In the genomic region with DNA sequence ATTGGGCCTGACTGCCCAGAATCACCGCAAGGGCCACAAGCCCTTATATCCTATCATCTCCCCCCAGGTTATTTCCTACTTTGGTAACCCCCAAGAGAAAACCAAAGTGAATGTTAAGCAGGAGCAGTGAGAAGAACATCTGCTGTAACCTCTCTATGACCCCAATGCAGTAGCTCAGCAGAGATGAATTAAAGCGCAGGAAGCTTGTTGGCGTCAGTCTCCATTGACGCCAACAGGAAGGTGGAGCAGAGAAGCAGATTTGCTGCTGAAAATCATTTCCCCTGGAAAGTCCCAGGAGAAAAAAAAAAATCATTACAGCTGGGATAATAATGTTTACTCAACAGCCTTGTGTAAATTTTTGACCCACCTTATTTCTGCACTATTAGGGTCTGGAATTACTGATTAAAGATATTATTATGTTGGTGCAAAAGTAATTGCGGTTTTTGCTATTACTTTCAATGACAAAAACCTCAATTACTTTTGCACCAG, we compare ENCODE assay signal across 8 cellular contexts. TPM values are rescaled to one million over a fixed set of nuclear protein-coding genes. Genes with fewer than 3 reads are reported as not detected.
DNase-seq lines count a peak whose midpoint lies in the region; ATAC-seq, FAIRE-seq and TF ChIP-seq lines count a peak whose summit lies in the region.

No MANE protein-coding gene starts in this region.

- H3K9me3 Mint-ChIP-seq in effector memory CD8-positive, alpha-beta T cell, result peaks cover 4 to 9% of the 10 kb centered on the region in 2 donors
- H3K9me3 Mint-ChIP-seq in glutamatergic neuron (ENCODE audit: unreplicated experiment), result peaks cover 11% of the 10 kb centered on the region
- H3K9me3 Mint-ChIP-seq in endodermal cell, result peaks cover 15% of the 10 kb centered on the region

- TF ChIP-seq POLR2A in uterus (IDR thresholded peaks at IDR 0.05), result no peak

- FAIRE-seq in GM19239 (lab: Jason Lieb, UNC), result peak; percentile 57

- peaks cover 0 to 24% (median 8%) of the 10 kb centered on the region in 10 experiments; a peak in 15 of 20 replicates for H3K4me1 ChIP-seq in BLaER1 treated with 17β-estradiol and CSF1 and Interleukin-3, amounts not matched to agents 10 nM and 100 nM
- H3K4me1 ChIP-seq in uterus (no peaks in the 10 kb centered on the region), endodermal cell (ENCODE audit: control insufficient read depth, insufficient read depth, low read length) (peaks cover 8% of the 10 kb centered on the region)

- DNase-seq in GM19239 (ENCODE audit: insufficient read length, low spot score) (no peak), uterus (peak; percentile 24 to 26), glutamatergic neuron (no peak), endodermal cell (no peak), ecto neural progenitor cell (ENCODE audit: low spot score) (no peak)
- DNase-seq in effector memory CD8-positive, alpha-beta T cell, result no peak

- no peak overlapping the region for H3K27ac Mint-ChIP-seq in effector memory CD8-positive, alpha-beta T cell
- H3K27ac Mint-ChIP-seq in glutamatergic neuron (ENCODE audit: unreplicated experiment) (no peak overlapping the region), endodermal cell (no peak overlapping the region)

- peaks cover 12 to 24% of the 10 kb centered on the region in 2 donors for H3K27me3 Mint-ChIP-seq in effector memory CD8-positive, alpha-beta T cell
- no peaks in the 10 kb centered on the region for H3K27me3 Mint-ChIP-seq in glutamatergic neuron (ENCODE audit: unreplicated experiment)
- no peaks in the 10 kb centered on the region for H3K27me3 Mint-ChIP-seq in endodermal cell (ENCODE audit: insufficient read depth)

- intact Hi-C loops in uterus (cut with DNase I; ENCODE audit: low total_unique reads), result loop anchor here (5.0 kb wide), 1 partner anchor 102 kb away; no protein-coding TSS in a partner anchor

- TF ChIP-seq CTCF in uterus (IDR thresholded peaks at IDR 0.05) (peak in 1 of 4 experiments; percentile 3), glutamatergic neuron (IDR thresholded peaks at IDR 0.05; ENCODE audit: partially characterized antibody, unreplicated experiment) (no peak), endodermal cell (conservative IDR thresholded peaks at IDR 0.05) (no peak)

- H3K36me3 ChIP-seq in BLaER1 treated with 17β-estradiol and CSF1 and Interleukin-3, amounts not matched to agents 10 nM and 100 nM, result no peaks in the 10 kb centered on the region
- H3K36me3 ChIP-seq in uterus, result no peaks in the 10 kb centered on the region
- H3K36me3 ChIP-seq in endodermal cell (ENCODE audit: control insufficient read depth, insufficient read depth, low read length), result no peaks in the 10 kb centered on the region

- H4K20me1 ChIP-seq in BLaER1 treated with 17β-estradiol and CSF1 and Interleukin-3, amounts not matched to agents 10 nM and 100 nM, result no peaks in the 10 kb centered on the region

- peaks cover 16 to 20% (median 19%) of the 10 kb centered on the region in 11 experiments for H3K9me3 ChIP-seq in BLaER1 treated with 17β-estradiol and CSF1 and Interleukin-3, amounts not matched to agents 10 nM and 100 nM (replicated peaks in 1 of 11)
- H3K9me3 ChIP-seq in uterus (peaks cover 0 to 7% of the 10 kb centered on the region in 2 donors), endodermal cell (ENCODE audit: control insufficient read depth, low read length) (peaks cover 15% of the 10 kb centered on the region)

- H3K4me3 ChIP-seq in BLaER1 treated with 17β-estradiol and CSF1 and Interleukin-3, amounts not matched to agents 10 nM and 100 nM, result no peak overlapping the region
- no peak overlapping the region for H3K4me3 ChIP-seq in uterus
- H3K4me3 ChIP-seq in endodermal cell (ENCODE audit: low read length), result no peak overlapping the region

- H3K4me1 Mint-ChIP-seq in effector memory CD8-positive, alpha-beta T cell (ENCODE audit: low read depth in 2 of 2), result no peaks in the 10 kb centered on the region
- H3K4me1 Mint-ChIP-seq in glutamatergic neuron (ENCODE audit: low read depth, unreplicated experiment), result peaks cover 6% of the 10 kb centered on the region
- peaks cover 2% of the 10 kb centered on the region for H3K4me1 Mint-ChIP-seq in endodermal cell

- H3K4me2 ChIP-seq in BLaER1 treated with 17β-estradiol and CSF1 and Interleukin-3, amounts not matched to agents 10 nM and 100 nM, result peak overlapping the region in 8 of 11 experiments; percentile 1 to 54 (median 18); a peak in 10 of 22 replicates

- H3K9ac ChIP-seq in BLaER1 treated with 17β-estradiol and CSF1 and Interleukin-3, amounts not matched to agents 10 nM and 100 nM, result no peak overlapping the region
- H3K9ac ChIP-seq in endodermal cell (ENCODE audit: extremely low read depth, low read length, poor library complexity, severe bottlenecking), result no peak overlapping the region

- peak; percentile 58 for ATAC-seq in HG03558 (IDR thresholded peaks at IDR 0.05; ENCODE audit: extremely low read depth, unreplicated experiment)
- ATAC-seq in effector memory CD8-positive, alpha-beta T cell (replicated peaks), result peak; percentile 61

- no peaks in the 10 kb centered on the region for H3K36me3 Mint-ChIP-seq in effector memory CD8-positive, alpha-beta T cell (ENCODE audit: insufficient read depth)
- peaks cover 12% of the 10 kb centered on the region for H3K36me3 Mint-ChIP-seq in glutamatergic neuron (ENCODE audit: unreplicated experiment)
- H3K36me3 Mint-ChIP-seq in endodermal cell (ENCODE audit: low read depth), result no peaks in the 10 kb centered on the region

- 90 to 100% methylated on average over 4 to 5 of the region's 5 CpGs for WGBS in endodermal cell (ENCODE audit: insufficient coverage in 1 of 2, insufficient read length in 1 of 2), 2 experiments

- H3K27ac ChIP-seq in BLaER1 treated with 17β-estradiol and CSF1 and Interleukin-3, amounts not matched to agents 10 nM and 100 nM, result no peak overlapping the region
- H3K27ac ChIP-seq in uterus, result no peak overlapping the region
- no peak overlapping the region for H3K27ac ChIP-seq in endodermal cell (ENCODE audit: low read depth, low read length)

- H3K4me3 Mint-ChIP-seq in effector memory CD8-positive, alpha-beta T cell, result no peak overlapping the region
- H3K4me3 Mint-ChIP-seq in glutamatergic neuron (ENCODE audit: unreplicated experiment), result no peak overlapping the region
- H3K4me3 Mint-ChIP-seq in endodermal cell, result no peak overlapping the region

- H3K27me3 ChIP-seq in BLaER1 treated with 17β-estradiol and CSF1 and Interleukin-3, amounts not matched to agents 10 nM and 100 nM, result no peaks in the 10 kb centered on the region
- no peaks in the 10 kb centered on the region for H3K27me3 ChIP-seq in uterus
- no peaks in the 10 kb centered on the region for H3K27me3 ChIP-seq in endodermal cell (ENCODE audit: control insufficient read depth, insufficient read depth, low read length, poor library complexity, severe bottlenecking)

RNA-seq across cellular contexts. Expression of gene FAM163A, which starts 33.2 kb away (rescaled TPM):
- total RNA-seq in uterus (under 1 TPM in 1 of 4 donors, not detected in 3; 0.21 TPM), glutamatergic neuron (ENCODE audit: unreplicated experiment) (not detected), endodermal cell (not detected)
- polyA plus RNA-seq in endodermal cell (2013, experiment 1 of 2), result 0.61 TPM
- 0.50 TPM for polyA plus RNA-seq in endodermal cell (2013, experiment 2 of 2)

Comparison
In these comparisons a context has a peak if more than half of its experiments do, and no peak if none do; other contexts are left out.
1. DNase-seq: peak in uterus (2 of 2); none in GM19239 (single experiment), effector memory CD8-positive, alpha-beta T cell (0 of 3), glutamatergic neuron (single experiment), endodermal cell (single experiment) and ecto neural progenitor cell (single experiment).